ENCODE assay signal across 25 cellular contexts in the genomic region with DNA sequence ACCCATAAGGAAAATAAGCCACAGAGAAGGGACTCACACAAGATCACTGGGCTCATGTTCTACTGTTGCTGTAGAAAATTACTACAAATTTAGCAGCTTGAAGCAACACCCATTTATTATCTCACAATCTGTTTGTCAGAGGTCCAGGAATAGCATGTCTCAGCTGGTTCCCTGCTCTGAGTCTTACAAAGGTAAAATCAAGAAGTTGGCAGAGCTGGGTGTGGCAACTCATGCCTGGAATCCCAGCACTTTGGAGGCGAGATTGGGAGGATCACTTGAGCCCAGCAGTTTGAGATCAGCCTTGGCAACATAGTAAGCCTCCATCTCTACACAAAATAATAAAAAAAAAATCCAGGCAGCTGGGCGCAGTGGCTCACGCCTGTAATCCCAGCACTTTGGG. TPM values are rescaled to one million over a fixed set of nuclear protein-coding genes. Genes with fewer than 3 reads are reported as not detected.
A peak's percentile ranks its signal among the peaks of the same experiment; 100 is the strongest.
DNase-seq lines count a peak whose midpoint lies in the region; ATAC-seq, FAIRE-seq and TF ChIP-seq lines count a peak whose summit lies in the region.
"Had no signal": no experiment of that assay in that cellular context is flagged by ENCODE, and none has a peak within 500 bp of the region (broad histone marks: within the 10 kb centered on the region; RNA-seq: fewer than 3 reads in every experiment).

No MANE protein-coding gene starts in this region.

- no peaks in the 10 kb centered on the region for H3K4me1 ChIP-seq in RWPE2 (ENCODE audit: insufficient read depth, poor library complexity, severe bottlenecking)
- no peaks in the 10 kb centered on the region for H3K4me1 ChIP-seq in foreskin keratinocyte

- H3K27me3 ChIP-seq in RWPE2 (ENCODE audit: insufficient read depth, poor library complexity, severe bottlenecking) (peaks cover 12% of the 10 kb centered on the region), foreskin keratinocyte (peaks cover 6% of the 10 kb centered on the region)

- TF ChIP-seq CTCF in RWPE2 (IDR thresholded peaks at IDR 0.05; ENCODE audit: poor library complexity, severe bottlenecking) = no peak
- TF ChIP-seq CTCF in foreskin keratinocyte (conservative IDR thresholded peaks at IDR 0.05) = no peak

- H3K9me3 ChIP-seq in RWPE2 (ENCODE audit: severe bottlenecking) = no peaks in the 10 kb centered on the region

- no peak overlapping the region for H3K4me3 ChIP-seq in RWPE2 (ENCODE audit: severe bottlenecking)
- H3K4me3 ChIP-seq: GM23338, SK-N-MC had no signal

- FAIRE-seq in HTR-8/SVneo (lab: Jason Lieb, UNC) = peak; percentile 44
- FAIRE-seq: GM18507 had no signal

- DNase-seq in HTR-8/SVneo (ENCODE audit: insufficient read length, low spot score) (no peak), NCI-H2227 (lab: John Stamatoyannopoulos, UW; ENCODE audit: unreplicated experiment) (peak; percentile 66), RWPE2 (ENCODE audit: low spot score) (no peak), foreskin keratinocyte (peak; percentile 22 to 67), DMS53 treated with DMSO at 0.1 percent for 48 hours (lab: John Stamatoyannopoulos, UW; ENCODE audit: unreplicated experiment) (no peak)
- no peak for DNase-seq in activated effector memory CD4-positive, alpha-beta T cell treated with anti-CD3 and anti-CD28 coated beads, Interleukin-2, amount 50 U/mL, for 16 hours
- DNase-seq: CD8-positive, alpha-beta memory T cell; DMS153; IMR-90; KG1; MM.1S; NCI-H2029; NCI-H345; NCI-H524 treated with DMSO at 0.1 percent for 48 hours; NCI-H82; RPMI8226; SHP77 treated with DMSO at 0.1 percent for 48 hours; SW 1271 had no signal

- H3K27ac ChIP-seq in RWPE2 (ENCODE audit: poor library complexity, severe bottlenecking) = no peak overlapping the region
- no peak overlapping the region for H3K27ac ChIP-seq in foreskin keratinocyte
- H3K27ac ChIP-seq: C4-2B, SK-N-MC had no signal

- H3K36me3 ChIP-seq in RWPE2 (ENCODE audit: low read depth) = no peaks in the 10 kb centered on the region

- peak; percentile 58 for ATAC-seq in RWPE2 (ENCODE audit: low read depth)
- peak; percentile 14 for ATAC-seq in foreskin keratinocyte
- no peak for ATAC-seq in GM18502 (IDR thresholded peaks at IDR 0.05; ENCODE audit: poor library complexity, unreplicated experiment)
- ATAC-seq: GM23338 had no signal

RNA-seq across cellular contexts. Expression of a gene that starts 28.5 kb away (rescaled TPM):
- total RNA-seq in foreskin keratinocyte = not detected in 2 replicates
- polyA plus RNA-seq in foreskin keratinocyte = not detected in 2 replicates
- total RNA-seq: A673, GM23338, H9, IMR-90 had no signal
- polyA plus RNA-seq: GM23338, IMR-90 had no signal

Comparison
In these comparisons a context has a peak if more than half of its experiments do, and no peak if none do; other contexts are left out.
1. DNase-seq: peak in NCI-H2227 (single experiment) and foreskin keratinocyte (2 of 2); none in HTR-8/SVneo (single experiment), RWPE2 (single experiment), DMS53 treated with DMSO at 0.1 percent for 48 hours (single experiment) and activated effector memory CD4-positive, alpha-beta T cell treated with anti-CD3 and anti-CD28 coated beads, Interleukin-2, amount 50 U/mL, for 16 hours (single experiment).